ENCODE assay signal across 11 cellular contexts in genomic region chr6:166244353-166245045, GRCh38.
A peak's percentile ranks its signal among the peaks of the same experiment; 100 is the strongest.
DNase-seq lines count a peak whose midpoint lies in the region; ATAC-seq and TF ChIP-seq lines count a peak whose summit lies in the region.
"Had no signal": no experiment of that assay in that cellular context is flagged by ENCODE, and none has a peak within 500 bp of the region (broad histone marks: within the 10 kb centered on the region; RNA-seq: fewer than 3 reads in every experiment).

No MANE protein-coding gene starts in this region.

- H3K9me2 ChIP-seq in Karpas-422 (replicated peaks; ENCODE audit: insufficient read depth, low read length): no peaks in the 10 kb centered on the region

- no peak overlapping the region for H3K4me2 ChIP-seq in Karpas-422 (ENCODE audit: low read depth, low read length, poor library complexity, severe bottlenecking)
- H3K4me2 ChIP-seq: KMS-11 had no signal

- H4K20me1 ChIP-seq in Karpas-422 (ENCODE audit: insufficient read depth, low read depth, low read length): no peaks in the 10 kb centered on the region

- DNase-seq in AG20443 (ENCODE audit: low spot score) (peak; percentile 11), coronary artery (ENCODE audit: low spot score) (no peak), Karpas-422 (no peak), D341Med (ENCODE audit: low spot score) (no peak), T-helper 9 cell (no peak)
- DNase-seq in activated T-cell treated with anti-CD3 and anti-CD28 coated beads, Interleukin-2, amount 50 U/mL, for 72 hours: peak; percentile 42 to 56

- peaks cover 13% of the 10 kb centered on the region for H3K4me1 ChIP-seq in Karpas-422 (ENCODE audit: low read length)

- no peaks in the 10 kb centered on the region for H3K79me2 ChIP-seq in Karpas-422 (ENCODE audit: low read length)

- no peaks in the 10 kb centered on the region for H3K9me3 Mint-ChIP-seq in activated T-cell treated with anti-CD3 and anti-CD28 coated beads, Interleukin-2, amount 50 U/mL, for 72 hours

- peaks cover 16% of the 10 kb centered on the region for H3K4me1 Mint-ChIP-seq in activated T-cell treated with anti-CD3 and anti-CD28 coated beads, Interleukin-2, amount 50 U/mL, for 72 hours (ENCODE audit: low read depth)

- peak overlapping the region; percentile 33 for H3K27ac Mint-ChIP-seq in activated T-cell treated with anti-CD3 and anti-CD28 coated beads, Interleukin-2, amount 50 U/mL, for 72 hours

- H3K27ac ChIP-seq in coronary artery: no peak overlapping the region
- H3K27ac ChIP-seq in Karpas-422 (ENCODE audit: low read length): no peak overlapping the region
- H3K27ac ChIP-seq: C4-2B, epithelial cell of prostate, KMS-11 had no signal

- no peak overlapping the region for H3K4me3 ChIP-seq in coronary artery
- no peak overlapping the region for H3K4me3 ChIP-seq in Karpas-422 (ENCODE audit: low read length)

- no peak overlapping the region; the same call in 1 of the 2 replicates for H2AFZ ChIP-seq in Karpas-422 (ENCODE audit: low read length)

- no peaks in the 10 kb centered on the region for H3K36me3 ChIP-seq in Karpas-422 (ENCODE audit: insufficient read depth, low read length)

- H3K27me3 Mint-ChIP-seq in activated T-cell treated with anti-CD3 and anti-CD28 coated beads, Interleukin-2, amount 50 U/mL, for 72 hours (ENCODE audit: low read depth): peaks cover 15% of the 10 kb centered on the region

- peak overlapping the region; percentile 73 to 93 for H3K4me3 Mint-ChIP-seq in activated T-cell treated with anti-CD3 and anti-CD28 coated beads, Interleukin-2, amount 50 U/mL, for 72 hours

- TF ChIP-seq CTCF in coronary artery (IDR thresholded peaks at IDR 0.05): no peak

- no peaks in the 10 kb centered on the region for H3K27me3 ChIP-seq in Karpas-422 (ENCODE audit: low read length)

- no peaks in the 10 kb centered on the region for H3K9me3 ChIP-seq in Karpas-422 (ENCODE audit: low read length)

- H3K36me3 Mint-ChIP-seq in activated T-cell treated with anti-CD3 and anti-CD28 coated beads, Interleukin-2, amount 50 U/mL, for 72 hours (ENCODE audit: insufficient read depth in 2 of 2): no peaks in the 10 kb centered on the region

- no peak overlapping the region for H3K9ac ChIP-seq in Karpas-422 (ENCODE audit: low read length)
- H3K9ac ChIP-seq: KMS-11 had no signal

- ATAC-seq in GM19043 (IDR thresholded peaks at IDR 0.05; ENCODE audit: low read depth, unreplicated experiment): peak; percentile 93
- ATAC-seq in HG03025 (IDR thresholded peaks at IDR 0.05; ENCODE audit: low FRiP score, unreplicated experiment): peak; percentile 84
- peak; percentile 86 to 90 for ATAC-seq in activated T-cell treated with anti-CD3 and anti-CD28 coated beads, Interleukin-2, amount 50 U/mL, for 72 hours (replicated peaks in 1 of 2)

Comparison
In these comparisons a context has a peak if more than half of its experiments do, and no peak if none do; other contexts are left out.
1. DNase-seq: peak in AG20443 (single experiment) and activated T-cell treated with anti-CD3 and anti-CD28 coated beads, Interleukin-2, amount 50 U/mL, for 72 hours (2 of 2); none in coronary artery (single experiment), Karpas-422 (single experiment), D341Med (single experiment) and T-helper 9 cell (single experiment).
2. Peak in every context shown above with its lines, with median percentiles within 50 percentile points of each other: ATAC-seq.